12 cellular contexts compared by ENCODE assay signal in the genomic region with DNA sequence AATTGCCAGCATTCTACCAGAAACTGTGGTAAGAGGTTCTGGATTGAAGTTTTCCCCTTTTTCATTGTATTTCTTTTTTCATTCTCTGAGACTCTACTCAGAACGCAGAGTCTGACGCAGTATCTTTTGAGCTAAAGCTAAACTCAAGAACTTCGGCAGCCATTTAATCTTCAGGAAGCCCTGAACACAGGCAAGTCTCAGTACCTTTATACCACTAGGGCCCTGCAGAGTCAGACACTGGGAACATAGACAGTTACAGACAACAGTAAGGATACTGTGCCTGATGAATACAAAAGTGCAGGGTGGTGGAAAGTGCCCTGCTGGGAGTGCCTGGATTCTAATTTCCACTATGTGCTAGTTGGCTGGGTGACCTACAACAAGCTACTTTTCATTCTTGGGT. TPM values are rescaled to one million over a fixed set of nuclear protein-coding genes. Genes with fewer than 3 reads are reported as not detected.
DNase-seq lines count a peak whose midpoint lies in the region; ATAC-seq, FAIRE-seq and TF ChIP-seq lines count a peak whose summit lies in the region.
"Not testable (repeated sequence)": the region's sequence is repeated elsewhere in the genome, so short reads cannot be mapped to it uniquely, and the experiment has no call there.
"Had no signal": no experiment of that assay in that cellular context is flagged by ENCODE, and none has a peak within 500 bp of the region (broad histone marks: within the 10 kb centered on the region; RNA-seq: fewer than 3 reads in every experiment).

No MANE protein-coding gene starts in this region.

- POLR2A ChIA-PET in A549 (lab: Yijun Ruan, JAX); T-cell (lab: Charles Lee): not testable (repeated sequence)
- POLR2A ChIA-PET in MCF 10A (lab: Yijun Ruan, JAX), result interaction anchor here (0.6 to 2.9 kb wide), 2 partner anchors 23 to 33 kb away, joined by 4 to 6 read pairs; no protein-coding TSS in a partner anchor

- WGBS in A549 (ENCODE audit: missing lambda C conversion rate), result 93% methylated on average over 3 of the region's 3 CpGs

- peak overlapping the region; percentile 88; the same call in 1 of the 2 replicates for H3K9ac ChIP-seq in iPS-20b (ENCODE audit: low read depth, low read length)

- not testable (repeated sequence) for H3K27me3 Mint-ChIP-seq in IgD-negative memory B cell; T-cell; activated T-cell treated with anti-CD3 and anti-CD28 coated beads, Interleukin-2, amount 50 U/mL, for 72 hours (ENCODE audit: low read depth); MCF 10A (ENCODE audit: insufficient read depth, unreplicated experiment); neural crest cell (ENCODE audit: low read depth)

- H3K4me1 Mint-ChIP-seq in IgD-negative memory B cell (peaks cover 13 to 15% (median 15%) of the 10 kb centered on the region in 3 donors), T-cell (peaks cover 16 to 19% (median 16%) of the 10 kb centered on the region in 3 donors), MCF 10A (ENCODE audit: insufficient read depth, unreplicated experiment) (peaks cover 18% of the 10 kb centered on the region), neural crest cell (peaks cover 30% of the 10 kb centered on the region)
- peaks cover 29% of the 10 kb centered on the region for H3K4me1 Mint-ChIP-seq in activated T-cell treated with anti-CD3 and anti-CD28 coated beads, Interleukin-2, amount 50 U/mL, for 72 hours (ENCODE audit: low read depth)

- not testable (repeated sequence) for BruUV-seq in MCF 10A (replicated peaks; lab: Mats Ljungman, UMichigan)

- CTCF ChIA-PET in A549 (lab: Yijun Ruan, JAX); T-cell (lab: Charles Lee); MCF 10A (lab: Yijun Ruan, JAX): not testable (repeated sequence)

- H3K9me3 Mint-ChIP-seq in IgD-negative memory B cell; T-cell; activated T-cell treated with anti-CD3 and anti-CD28 coated beads, Interleukin-2, amount 50 U/mL, for 72 hours; MCF 10A (ENCODE audit: unreplicated experiment); neural crest cell: not testable (repeated sequence)

- peaks cover 13% of the 10 kb centered on the region; the same call in 2 of the 3 replicates for H3K4me1 ChIP-seq in A549
- not testable (repeated sequence) for H3K4me1 ChIP-seq in iPS-20b (ENCODE audit: insufficient read depth, low read length)

- peak overlapping the region; percentile 66 to 82; a peak in 4 of 6 replicates for H3K27ac ChIP-seq in A549
- H3K27ac ChIP-seq in iPS-20b (ENCODE audit: low read length), result not testable (repeated sequence)

- peak overlapping the region; percentile 83 for H3K4me2 ChIP-seq in A549

- H3K27ac Mint-ChIP-seq in IgD-negative memory B cell; neural crest cell (ENCODE audit: unreplicated experiment): not testable (repeated sequence)
- H3K27ac Mint-ChIP-seq in T-cell (peak overlapping the region; percentile 81 to 87), MCF 10A (ENCODE audit: low read depth, unreplicated experiment) (peak overlapping the region; percentile 98)
- peak overlapping the region; percentile 95 for H3K27ac Mint-ChIP-seq in activated T-cell treated with anti-CD3 and anti-CD28 coated beads, Interleukin-2, amount 50 U/mL, for 72 hours

- intact Hi-C loops in MCF 10A (cut with micrococcal nuclease), result not testable (repeated sequence)

- H3K9me3 ChIP-seq in A549; iPS-20b (ENCODE audit: insufficient read depth, low read depth, low read length): not testable (repeated sequence)

- not testable (repeated sequence) for H3K36me3 Mint-ChIP-seq in IgD-negative memory B cell; T-cell; activated T-cell treated with anti-CD3 and anti-CD28 coated beads, Interleukin-2, amount 50 U/mL, for 72 hours (ENCODE audit: insufficient read depth in 2 of 2); neural crest cell (ENCODE audit: low read depth)
- H3K36me3 Mint-ChIP-seq in MCF 10A (ENCODE audit: insufficient read depth, unreplicated experiment), result peaks cover 25% of the 10 kb centered on the region

- TF ChIP-seq EP300 in A549 (IDR thresholded peaks at IDR 0.05), result not testable (repeated sequence)

- not testable (repeated sequence) for FAIRE-seq in A549 (lab: Jason Lieb, UNC)

- ATAC-seq in A549 (peak in 1 of 2 experiments; percentile 31; a peak in 2 of 6 replicates), T-cell (replicated peaks in 1 of 4) (peak in 1 of 4 experiments; percentile 30)
- ATAC-seq in activated T-cell treated with anti-CD3 and anti-CD28 coated beads, Interleukin-2, amount 50 U/mL, for 72 hours (replicated peaks in 1 of 2), result not testable (repeated sequence)

- H3K4me3 ChIP-seq in A549, result peak overlapping the region; percentile 57; the same call in 2 of the 3 replicates
- H3K4me3 ChIP-seq in GM12864 (ENCODE audit: low read depth, low read length), result peak overlapping the region; percentile 58; the same call in 1 of the 2 replicates
- peak overlapping the region; percentile 86 for H3K4me3 ChIP-seq in iPS-20b (ENCODE audit: low read length)

- H3K4me3 Mint-ChIP-seq in IgD-negative memory B cell (peak overlapping the region; percentile 69 to 98 (median 96)), T-cell (peak overlapping the region; percentile 93 to 95 (median 93)), MCF 10A (ENCODE audit: unreplicated experiment) (peak overlapping the region; percentile 99), neural crest cell (peak overlapping the region; percentile 94)
- H3K4me3 Mint-ChIP-seq in activated T-cell treated with anti-CD3 and anti-CD28 coated beads, Interleukin-2, amount 50 U/mL, for 72 hours, result peak overlapping the region; percentile 92 to 96

- not testable (repeated sequence) for TF ChIP-seq RAD21 in A549 (conservative IDR thresholded peaks at IDR 0.05 in 1 of 2, IDR thresholded peaks at IDR 0.05 in 1 of 2)

- not testable (repeated sequence) for TF ChIP-seq POLR2A in A549 (IDR thresholded peaks at IDR 0.05; ENCODE audit: low read length)

- not testable (repeated sequence) for H3K27me3 ChIP-seq in iPS-20b (ENCODE audit: insufficient read depth, low read length)

- H3K36me3 ChIP-seq in iPS-20b (ENCODE audit: insufficient read depth, low read depth, low read length), result not testable (repeated sequence)

- not testable (repeated sequence) for DNase-seq in A549 (ENCODE audit: low read depth in 1 of 2, low spot score in 1 of 2); GM12864 (ENCODE audit: low read depth); T-cell; activated T-cell treated with anti-CD3 and anti-CD28 coated beads, Interleukin-2, amount 50 U/mL, for 72 hours; MCF 10A (ENCODE audit: unreplicated experiment); neural crest cell (ENCODE audit: low read depth, low spot score)

- TF ChIP-seq CTCF in A549 (IDR thresholded peaks at IDR 0.05); GM12864 (IDR thresholded peaks at IDR 0.05; ENCODE audit: low read depth, low read length, missing control alignments); MCF 10A (IDR thresholded peaks at IDR 0.05; ENCODE audit: unreplicated experiment); neural crest cell (conservative IDR thresholded peaks at IDR 0.05): not testable (repeated sequence)

RNA-seq across cellular contexts. Expression of a gene that starts 1.0 kb away (rescaled TPM):
- polyA plus RNA-seq in A549 (2011; rRNA removed) (275 and 301 TPM in 2 replicates), A549 (2017; fragmentation: RNase III; extraction: RNeasy Plus Mini Kit Qiagen cat#74134 plus additional on column Dnase treatment) (293 to 322 TPM (median 297 TPM) in 3 replicates), IgD-negative memory B cell (4.7 TPM)
- polyA plus RNA-seq in A549 (2012; cell fraction: cytosol; rRNA removed), result 218 and 250 TPM in 2 replicates
- polyA plus RNA-seq in A549 (2012; cell fraction: nucleus; rRNA removed), result 179 and 219 TPM in 2 replicates
- 352 and 361 TPM in 2 replicates for polyA minus RNA-seq in A549 (2011; rRNA and poly(A)+ RNA removed)
- total RNA-seq in T-cell (10 to 100 TPM in 2 of 5 donors, 1 to 10 TPM in 3; 6.4 to 13.8 (median 8.9) TPM), MCF 10A (2022) (37.6 and 42.5 TPM in 2 replicates), neural crest cell (31.8 and 34.8 TPM in 2 replicates)
- 10 to 100 TPM; 20.8 to 23.7 TPM for total RNA-seq in activated T-cell treated with anti-CD3 and anti-CD28 coated beads, Interleukin-2, amount 50 U/mL, for 72 hours

RNA-seq across cellular contexts. Expression of a gene that starts 16.4 kb away (rescaled TPM):
- polyA plus RNA-seq in A549 (2011; rRNA removed) (40.5 and 49.6 TPM in 2 replicates), A549 (2017; fragmentation: RNase III; extraction: RNeasy Plus Mini Kit Qiagen cat#74134 plus additional on column Dnase treatment) (34.4 to 43.8 TPM (median 43.4 TPM) in 3 replicates), IgD-negative memory B cell (12.6 TPM)
- polyA plus RNA-seq in A549 (2012; cell fraction: cytosol; rRNA removed), result 21.3 and 25.7 TPM in 2 replicates
- 8.8 and 10.7 TPM in 2 replicates for polyA plus RNA-seq in A549 (2012; cell fraction: nucleus; rRNA removed)
- polyA minus RNA-seq in A549 (2011; rRNA and poly(A)+ RNA removed), result 21.2 and 27.1 TPM in 2 replicates
- total RNA-seq in T-cell (10 to 100 TPM; 15.9 to 44.3 (median 26.0) TPM), MCF 10A (2022) (24.3 and 25.7 TPM in 2 replicates), neural crest cell (128 and 130 TPM in 2 replicates)
- total RNA-seq in activated T-cell treated with anti-CD3 and anti-CD28 coated beads, Interleukin-2, amount 50 U/mL, for 72 hours, result 10 to 100 TPM; 20.4 to 26.8 TPM

RNA-seq across cellular contexts. Expression of a gene that starts 48.9 kb away (rescaled TPM):
- polyA plus RNA-seq in A549 (2011; rRNA removed), result 0.16 and 0.17 TPM in 2 replicates
- polyA plus RNA-seq in A549 (2012; cell fraction: cytosol; rRNA removed), result 0.03 and 0.04 TPM in 2 replicates
- polyA plus RNA-seq in A549 (2012; cell fraction: nucleus; rRNA removed), result 0.60 and 0.74 TPM in 2 replicates
- 0.07 to 0.18 TPM (median 0.08 TPM) in 3 replicates for polyA plus RNA-seq in A549 (2017; fragmentation: RNase III; extraction: RNeasy Plus Mini Kit Qiagen cat#74134 plus additional on column Dnase treatment)
- 1.1 and 1.2 TPM in 2 replicates for polyA minus RNA-seq in A549 (2011; rRNA and poly(A)+ RNA removed)
- polyA plus RNA-seq in IgD-negative memory B cell, result not detected
- not detected for total RNA-seq in T-cell
- total RNA-seq in activated T-cell treated with anti-CD3 and anti-CD28 coated beads, Interleukin-2, amount 50 U/mL, for 72 hours, result under 1 TPM in 1 of 2 donors, not detected in 1; 0.74 TPM
- total RNA-seq in MCF 10A (2022), result not detected in 2 replicates
- total RNA-seq in neural crest cell, result 1.9 and 3.0 TPM in 2 replicates
- total RNA-seq: aorta; heart left ventricle; T-helper 2 cell treated with Interferon-gamma antibody and Interleukin-4, amounts not matched to agents 100 ng/mL and 5 ng/mL, for 36 hours had no signal
- polyA plus RNA-seq: heart left ventricle, small intestine had no signal
